Comparison of ENCODE assay signal across 15 cellular contexts in the genomic region with DNA sequence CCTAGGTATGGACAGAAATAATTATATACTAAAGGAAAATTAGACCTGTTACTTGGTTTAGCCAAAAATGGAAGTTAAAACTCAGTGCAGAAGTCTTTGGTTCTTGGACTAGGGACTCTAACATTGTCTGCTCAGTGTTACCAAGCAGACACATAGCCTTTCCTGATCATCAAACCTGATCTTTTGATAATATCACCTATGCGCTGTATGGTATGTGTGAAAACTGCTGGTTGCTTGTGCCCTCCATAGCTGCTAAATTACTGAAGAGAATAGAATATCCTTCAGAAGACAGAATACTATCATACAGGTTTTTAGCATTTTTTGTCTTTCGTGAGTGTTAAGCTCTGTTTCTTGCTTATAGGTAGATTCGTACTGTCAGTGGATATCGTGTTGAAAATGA.
"Had no signal": no experiment of that assay in that cellular context is flagged by ENCODE, and none has a peak within 500 bp of the region (broad histone marks: within the 10 kb centered on the region; RNA-seq: fewer than 3 reads in every experiment).

No MANE protein-coding gene starts in this region.

- H3K36me3 Mint-ChIP-seq: naive thymus-derived CD4-positive, alpha-beta T cell had no signal

- H3K4me3 ChIP-seq: lower lobe of right lung, suprapubic skin had no signal

- H3K27ac Mint-ChIP-seq: activated CD8-positive, alpha-beta T cell treated with anti-CD3 and anti-CD28 coated beads for 36 hours; activated naive CD8-positive, alpha-beta T cell treated with anti-CD3 and anti-CD28 coated beads, Interleukin-2, amount 50 U/mL, for 24 hours; naive thymus-derived CD4-positive, alpha-beta T cell had no signal

- H3K9me3 ChIP-seq: lower lobe of right lung, suprapubic skin had no signal

- H3K27me3 Mint-ChIP-seq: activated CD8-positive, alpha-beta T cell treated with anti-CD3 and anti-CD28 coated beads for 36 hours; activated naive CD8-positive, alpha-beta T cell treated with anti-CD3 and anti-CD28 coated beads, Interleukin-2, amount 50 U/mL, for 24 hours had no signal

- H3K36me3 ChIP-seq: lower lobe of right lung, suprapubic skin had no signal

- DNase-seq: activated CD8-positive, alpha-beta memory T cell treated with anti-CD3 and anti-CD28 coated beads, Interleukin-2, amount 50 U/mL, for 4 hours; activated CD8-positive, alpha-beta T cell treated with anti-CD3 and anti-CD28 coated beads for 36 hours; activated naive CD8-positive, alpha-beta T cell treated with anti-CD3 and anti-CD28 coated beads, Interleukin-2, amount 50 U/mL, for 24 hours; central memory CD4-positive, alpha-beta T cell; dermis blood vessel endothelial cell; left cardiac atrium; lower lobe of right lung; midbrain; naive thymus-derived CD4-positive, alpha-beta T cell; occipital lobe; stimulated activated CD4-positive, alpha-beta T cell treated with anti-CD3 and anti-CD28 coated beads, Interleukin-4, amount 100 ng/mL, for 1 hour; stimulated activated CD8-positive, alpha-beta memory T cell treated with anti-CD3 and anti-CD28 coated beads, Interleukin-4, amount 100 ng/mL, for 48 hours; stimulated activated naive CD8-positive, alpha-beta T cell treated with anti-CD3 and anti-CD28 coated beads, Interleukin-15, Interleukin-2, amounts not matched to agents 100 U/mL and 50 U/mL, for 24 hours; T1000 had no signal

- H3K27me3 ChIP-seq: suprapubic skin had no signal

- ATAC-seq: activated CD8-positive, alpha-beta T cell treated with anti-CD3 and anti-CD28 coated beads for 36 hours; activated naive CD8-positive, alpha-beta T cell treated with anti-CD3 and anti-CD28 coated beads, Interleukin-2, amount 50 U/mL, for 24 hours; left cardiac atrium; lower lobe of right lung; naive thymus-derived CD4-positive, alpha-beta T cell; stimulated activated naive CD8-positive, alpha-beta T cell treated with anti-CD3 and anti-CD28 coated beads, Interleukin-15, Interleukin-2, amounts not matched to agents 100 U/mL and 50 U/mL, for 24 hours had no signal

- H3K9me3 Mint-ChIP-seq: activated CD8-positive, alpha-beta T cell treated with anti-CD3 and anti-CD28 coated beads for 36 hours; activated naive CD8-positive, alpha-beta T cell treated with anti-CD3 and anti-CD28 coated beads, Interleukin-2, amount 50 U/mL, for 24 hours had no signal

- H3K27ac ChIP-seq: lower lobe of right lung, suprapubic skin had no signal

- H3K4me3 Mint-ChIP-seq: activated CD8-positive, alpha-beta T cell treated with anti-CD3 and anti-CD28 coated beads for 36 hours; activated naive CD8-positive, alpha-beta T cell treated with anti-CD3 and anti-CD28 coated beads, Interleukin-2, amount 50 U/mL, for 24 hours; naive thymus-derived CD4-positive, alpha-beta T cell had no signal
